In the genomic region with DNA sequence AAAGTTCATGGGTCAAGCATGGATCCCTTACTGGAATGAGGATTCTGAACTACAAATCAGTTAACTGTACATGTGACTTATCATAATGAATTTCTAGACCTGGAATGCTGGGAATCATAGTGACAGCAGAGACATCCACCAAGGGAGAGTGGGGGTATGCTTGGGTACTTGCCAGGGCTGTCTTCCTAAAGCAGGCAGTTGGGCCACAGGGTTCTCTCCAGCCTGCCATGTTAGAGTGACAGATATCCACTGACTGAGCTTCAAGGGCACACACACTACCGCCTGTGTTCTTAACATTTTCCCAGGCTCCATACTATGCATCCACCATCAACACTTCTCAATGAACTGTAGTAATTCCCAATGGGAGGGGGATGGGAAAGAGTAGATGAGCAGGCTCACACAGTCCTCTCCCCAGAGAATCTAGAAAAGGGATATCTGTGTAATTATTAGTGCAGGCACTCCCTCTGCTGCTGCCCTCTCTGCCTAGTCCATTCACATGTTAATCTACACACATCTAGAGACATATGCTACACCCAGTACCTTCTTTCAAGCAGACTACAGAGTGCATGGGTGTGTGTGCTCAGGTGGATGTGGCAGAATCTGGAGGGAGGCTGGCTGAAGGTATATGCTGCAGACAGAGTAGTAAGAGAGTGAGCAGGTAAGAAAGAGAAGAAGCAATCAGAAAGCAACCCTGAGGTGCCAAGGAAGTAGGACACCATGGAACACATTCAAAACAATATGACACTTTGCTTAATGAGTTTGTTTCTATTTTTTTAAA, we compare ENCODE assay signal across 15 cellular contexts. TPM values are rescaled to one million over a fixed set of nuclear protein-coding genes. Genes with fewer than 3 reads are reported as not detected.
A peak's percentile ranks its signal among the peaks of the same experiment; 100 is the strongest.
DNase-seq lines count a peak whose midpoint lies in the region; TF ChIP-seq lines count a peak whose summit lies in the region.
"Had no signal": no experiment of that assay in that cellular context is flagged by ENCODE, and none has a peak within 500 bp of the region (broad histone marks: within the 10 kb centered on the region; RNA-seq: fewer than 3 reads in every experiment).

No MANE protein-coding gene starts in this region.

- H3K27me3 ChIP-seq in muscle layer of duodenum (ENCODE audit: low read depth, low read length): peaks cover 7% of the 10 kb centered on the region
- H3K27me3 ChIP-seq in suprapubic skin: no peaks in the 10 kb centered on the region

- H3K27ac Mint-ChIP-seq in HFFc6 (peak overlapping the region; percentile 75), brain (peak overlapping the region in 4 of 5 experiments; percentile 16 to 54 (median 35))
- H3K27ac Mint-ChIP-seq: activated B cell treated with CpG ODN at 0.5 μM for 24 hours; CD4-positive, alpha-beta T cell; stimulated activated naive B cell treated with anti-CD40 and anti-IgM and Interleukin-4, amounts not matched to agents 10 μg/mL and 1 μg/mL and 100 μg/mL, for 72 hours had no signal

- in situ Hi-C loops in ACHN (cut with HindIII; ENCODE audit: low pct_ligation_motif_present, low pct_unique_long_range_greater_than_20kb, low sequenced_read_pairs): no loop called here

- 100% methylated on average over 1 of the region's 1 CpG for WGBS in suprapubic skin

- peaks cover 3% of the 10 kb centered on the region; the same call in 1 of the 2 replicates for H3K9me3 Mint-ChIP-seq in HFFc6
- H3K9me3 Mint-ChIP-seq in brain: no peaks in the 10 kb centered on the region
- H3K9me3 Mint-ChIP-seq: activated B cell treated with CpG ODN at 0.5 μM for 24 hours; CD4-positive, alpha-beta T cell; stimulated activated naive B cell treated with anti-CD40 and anti-IgM and Interleukin-4, amounts not matched to agents 10 μg/mL and 1 μg/mL and 100 μg/mL, for 72 hours had no signal

- H3K4me1 ChIP-seq in muscle layer of duodenum (ENCODE audit: control insufficient read depth in 1 of 2, insufficient read depth in 2 of 2, low read length in 2 of 2) (peaks cover 18 to 54% of the 10 kb centered on the region in 2 donors), suprapubic skin (peaks cover 51% of the 10 kb centered on the region)

- H3K27me3 Mint-ChIP-seq in HFFc6 (ENCODE audit: insufficient read depth): peaks cover 8% of the 10 kb centered on the region
- H3K27me3 Mint-ChIP-seq in brain: peaks cover 6% of the 10 kb centered on the region

- CTCF ChIA-PET in GM10248 (lab: Yijun Ruan, JAX): interaction anchor here (1.4 to 1.7 kb wide), 2 partner anchors 15 to 30 kb away, joined by 5 read pairs; no protein-coding TSS in a partner anchor

- TF ChIP-seq EP300 in suprapubic skin (IDR thresholded peaks at IDR 0.05): no peak

- peaks cover 0 to 8% of the 10 kb centered on the region in 2 donors for H3K36me3 ChIP-seq in muscle layer of duodenum (ENCODE audit: control insufficient read depth in 1 of 2, insufficient read depth in 2 of 2, low read length in 2 of 2)
- no peaks in the 10 kb centered on the region for H3K36me3 ChIP-seq in suprapubic skin
- H3K36me3 ChIP-seq: neutrophil had no signal

- DNase-seq in HFFc6 (no peak), suprapubic skin (ENCODE audit: low spot score in 2 of 2) (peak in 1 of 2 donors; percentile 31), GM10248 (ENCODE audit: extremely low spot score) (no peak), DMS79 (lab: John Stamatoyannopoulos, UW) (no peak), ACHN (no peak)
- DNase-seq: activated B cell treated with CpG ODN at 0.5 μM for 24 hours; activated gamma-delta T cell; CD4-positive, alpha-beta T cell; KBM-7; NCI-H1092 treated with DMSO at 0.1 percent for 48 hours; stimulated activated naive B cell treated with anti-CD40 and anti-IgM and Interleukin-4, amounts not matched to agents 10 μg/mL and 1 μg/mL and 100 μg/mL, for 72 hours had no signal

- TF ChIP-seq CTCF in HFFc6 (IDR thresholded peaks at IDR 0.05) (no peak), brain (conservative IDR thresholded peaks at IDR 0.05) (no peak), suprapubic skin (IDR thresholded peaks at IDR 0.05) (no peak), GM10248 (IDR thresholded peaks at IDR 0.05; ENCODE audit: control extremely low read depth, extremely low read depth, low read depth, missing control alignments) (no peak)

- TF ChIP-seq POLR2A in suprapubic skin (IDR thresholded peaks at IDR 0.05): no peak

- no peaks in the 10 kb centered on the region for H3K9me3 ChIP-seq in muscle layer of duodenum (ENCODE audit: control insufficient read depth in 1 of 2, low read length in 2 of 2)
- no peaks in the 10 kb centered on the region for H3K9me3 ChIP-seq in suprapubic skin
- H3K9me3 ChIP-seq: neutrophil had no signal

- peak overlapping the region; percentile 18 to 34 for H3K4me3 ChIP-seq in muscle layer of duodenum (ENCODE audit: low read depth in 1 of 2, low read length in 2 of 2)
- H3K4me3 ChIP-seq in suprapubic skin: peak overlapping the region; percentile 95
- H3K4me3 ChIP-seq: skin epidermis had no signal

- POLR2A ChIA-PET in GM10248 (lab: Yijun Ruan, JAX): no interaction called here

- H3K4me1 Mint-ChIP-seq in HFFc6 (ENCODE audit: low read depth) (peaks cover 73% of the 10 kb centered on the region), brain (peaks cover 82% of the 10 kb centered on the region)

- H3K36me3 Mint-ChIP-seq in HFFc6 (ENCODE audit: low read depth) (peaks cover 51% of the 10 kb centered on the region), brain (peaks cover 12% of the 10 kb centered on the region)
- H3K36me3 Mint-ChIP-seq: stimulated activated naive B cell treated with anti-CD40 and anti-IgM and Interleukin-4, amounts not matched to agents 10 μg/mL and 1 μg/mL and 100 μg/mL, for 72 hours had no signal

- no peak overlapping the region for H3K27ac ChIP-seq in muscle layer of duodenum (ENCODE audit: low read length)
- peak overlapping the region; percentile 23 for H3K27ac ChIP-seq in suprapubic skin
- H3K27ac ChIP-seq: neutrophil had no signal

- H3K4me3 Mint-ChIP-seq in HFFc6: peak overlapping the region; percentile 98
- H3K4me3 Mint-ChIP-seq in brain: peak overlapping the region; percentile 37 to 94 (median 69)
- H3K4me3 Mint-ChIP-seq: activated B cell treated with CpG ODN at 0.5 μM for 24 hours; CD4-positive, alpha-beta T cell; stimulated activated naive B cell treated with anti-CD40 and anti-IgM and Interleukin-4, amounts not matched to agents 10 μg/mL and 1 μg/mL and 100 μg/mL, for 72 hours had no signal

RNA-seq across cellular contexts. Expression of gene FSTL1, which starts 3.7 kb away (rescaled TPM):
- total RNA-seq in HFFc6 (2021; fragmentation: NEBNext Ultra II Directional; extraction: Animal tissue kit (Norgen Biotek cat#: 25700)): 1,000 to 10,000 TPM; 1,595 to 1,958 (median 1,726) TPM
- polyA plus RNA-seq in brain (ENCODE audit: insufficient read depth, low read depth, low replicate concordance): 22.5 TPM
- 10 to 100 TPM; 58.3 to 75.3 (median 63.9) TPM for total RNA-seq in suprapubic skin
- total RNA-seq: activated B cell treated with CpG ODN at 0.5 μM for 24 hours had no signal

Comparison
In these comparisons a context has a peak if more than half of its experiments do, and no peak if none do; other contexts are left out.
1. RNA of gene FSTL1, which starts 3.7 kb away (total RNA-seq): 1,595 to 1,958 TPM in HFFc6; 58.3 to 75.3 TPM in suprapubic skin; every median in the first group is over 10 times any median in the second.